In genomic region chr2:226847511-226847910, GRCh38 we compare ENCODE assay signal across 29 cellular contexts.
"Had no signal": no experiment of that assay in that cellular context is flagged by ENCODE, and none has a peak within 500 bp of the region (broad histone marks: within the 10 kb centered on the region; RNA-seq: fewer than 3 reads in every experiment).

No MANE protein-coding gene starts in this region.

- H3K27ac ChIP-seq: ascending aorta, cardiac muscle cell, VCaP had no signal

- DNase-seq: activated B cell treated with CpG ODN at 0.5 μM for 24 hours; activated CD4-positive, alpha-beta memory T cell treated with anti-CD3 and anti-CD28 coated beads, Interleukin-2, amount 10 ng/mL, durations not matched to agents 7 days and 5 days; activated CD4-positive, alpha-beta T cell treated with anti-CD3 and anti-CD28 coated beads for 4 hours; activated CD4-positive, alpha-beta T cell treated with anti-CD3 and anti-CD28 coated beads, Interleukin-2, amount 10 ng/mL, durations not matched to agents 24 days and 14 days; activated CD4-positive, alpha-beta T cell treated with anti-CD3 and anti-CD28 coated beads, Interleukin-2, amount 50 U/mL, for 48 hours; activated CD4-positive, CD25-positive, alpha-beta regulatory T cell treated with anti-CD3 and anti-CD28 coated beads, Interleukin-2, amount 50 U/mL, for 72 hours; activated CD8-positive, alpha-beta memory T cell treated with anti-CD3 and anti-CD28 coated beads for 24 hours; activated CD8-positive, alpha-beta memory T cell treated with anti-CD3 and anti-CD28 coated beads, Interleukin-2, amount 10 ng/mL, durations not matched to agents 7 days and 5 days; activated CD8-positive, alpha-beta memory T cell treated with anti-CD3 and anti-CD28 coated beads, Interleukin-2, amount 50 U/mL, for 48 hours; activated CD8-positive, alpha-beta T cell treated with anti-CD3 and anti-CD28 coated beads, Interleukin-2, amount 10 ng/mL, durations not matched to agents 7 days and 5 days; activated effector memory CD4-positive, alpha-beta T cell treated with Interleukin-2 at 50 U/mL for 16 hours; activated gamma-delta T cell; activated naive CD4-positive, alpha-beta T cell treated with anti-CD3 and anti-CD28 coated beads, Interleukin-2, amount 10 ng/mL, durations not matched to agents 7 days and 5 days; activated naive CD4-positive, alpha-beta T cell treated with Interleukin-2 at 50 U/mL for 16 hours; activated naive CD8-positive, alpha-beta T cell treated with anti-CD3 and anti-CD28 coated beads, Interleukin-2, amount 10 ng/mL, durations not matched to agents 7 days and 5 days; activated naive CD8-positive, alpha-beta T cell treated with anti-CD3 and anti-CD28 coated beads, Interleukin-2, amount 50 U/mL, for 24 hours; activated T-cell treated with anti-CD3 and anti-CD28 coated beads, Interleukin-2, amount 50 U/mL, for 24 hours; activated T-cell treated with anti-CD3 and anti-CD28 coated beads, Interleukin-2, amount 50 U/mL, for 48 hours; amygdala; anterior cingulate cortex; caudate nucleus; cerebellar nuclear complex; T-helper 2 cell; T-helper 9 cell had no signal

- FAIRE-seq: bronchial epithelial cell, TTC549 had no signal

- H3K36me3 ChIP-seq: ascending aorta, cardiac muscle cell had no signal

- H3K4me3 ChIP-seq: ascending aorta, cardiac muscle cell had no signal

- H3K9me3 ChIP-seq: ascending aorta had no signal

- H3K4me1 ChIP-seq: ascending aorta had no signal

- H3K27me3 ChIP-seq: ascending aorta, cardiac muscle cell had no signal

- ATAC-seq: activated CD8-positive, alpha-beta memory T cell treated with anti-CD3 and anti-CD28 coated beads, Interleukin-2, amount 10 ng/mL, durations not matched to agents 7 days and 5 days; activated CD8-positive, alpha-beta T cell treated with anti-CD3 and anti-CD28 coated beads, Interleukin-2, amount 10 ng/mL, durations not matched to agents 7 days and 5 days; activated naive CD8-positive, alpha-beta T cell treated with anti-CD3 and anti-CD28 coated beads, Interleukin-2, amount 50 U/mL, for 24 hours had no signal
